In the genomic region with DNA sequence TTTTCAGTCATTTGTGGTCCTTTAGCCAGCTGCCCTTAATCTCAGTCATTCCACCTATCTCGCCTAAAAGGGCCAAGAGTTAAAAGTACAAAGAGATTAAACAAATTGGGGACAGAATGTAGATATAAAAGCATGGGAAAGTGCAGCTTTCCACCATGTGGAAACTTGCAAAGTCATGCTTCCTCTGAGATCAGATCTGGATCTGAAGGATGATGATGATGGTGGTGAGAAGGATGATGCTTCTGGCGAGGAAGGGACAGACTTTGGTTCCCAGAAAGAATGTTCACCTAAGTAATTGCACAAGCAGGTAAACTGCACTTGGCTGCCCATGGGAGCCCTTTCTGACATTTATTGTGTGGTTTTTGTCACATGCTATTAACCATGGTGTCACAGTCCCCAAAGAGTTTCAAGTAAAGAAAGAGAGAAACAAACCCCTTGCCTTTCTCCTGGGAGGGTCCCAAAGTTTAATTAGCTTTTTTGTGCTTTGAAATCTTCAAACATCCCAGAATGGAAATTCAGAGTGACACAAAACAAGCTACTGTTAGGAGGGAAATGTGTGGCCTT, we compare ENCODE assay signal across 17 cellular contexts. TPM values are rescaled to one million over a fixed set of nuclear protein-coding genes. Genes with fewer than 3 reads are reported as not detected.
DNase-seq lines count a peak whose midpoint lies in the region; ATAC-seq, FAIRE-seq and TF ChIP-seq lines count a peak whose summit lies in the region.
"Had no signal": no experiment of that assay in that cellular context is flagged by ENCODE, and none has a peak within 500 bp of the region (broad histone marks: within the 10 kb centered on the region; RNA-seq: fewer than 3 reads in every experiment).

No MANE protein-coding gene starts in this region.

- H3K4me2 ChIP-seq in astrocyte (ENCODE audit: low read length) (no peak overlapping the region), HepG2 (ENCODE audit: low read depth, low read length) (no peak overlapping the region)

- H2AFZ ChIP-seq in astrocyte (ENCODE audit: low read depth, low read length) (no peak overlapping the region), HepG2 (ENCODE audit: low read length) (no peak overlapping the region)

- CTCF ChIA-PET in activated CD8-positive, alpha-beta T cell treated with anti-CD3 and anti-CD28 coated beads, Interleukin-2, amount 10 ng/mL, durations not matched to agents 7 days and 5 days (lab: Charles Lee): interaction anchor here (1.5 kb wide), 1 partner anchor 11 kb away, joined by 7 read pairs; no protein-coding TSS in a partner anchor
- CTCF ChIA-PET in activated CD8-positive, alpha-beta T cell treated with anti-CD3 and anti-CD28 coated beads for 36 hours (lab: Charles Lee): interaction anchor here (2.7 kb wide), 1 partner anchor 11 kb away, joined by 11 read pairs; no protein-coding TSS in a partner anchor
- CTCF ChIA-PET in HepG2 (lab: Yijun Ruan, JAX; ENCODE audit: low intra/inter-chr PET ratio, low total read pairs): no interaction called here

- H3K9ac ChIP-seq in astrocyte (ENCODE audit: low read length): no peak overlapping the region
- H3K9ac ChIP-seq in HepG2 (ENCODE audit: insufficient read depth, low read depth, low read length): no peak overlapping the region

- no peaks in the 10 kb centered on the region for H3K27me3 Mint-ChIP-seq in activated CD8-positive, alpha-beta T cell treated with anti-CD3 and anti-CD28 coated beads, Interleukin-2, amount 10 ng/mL, durations not matched to agents 7 days and 5 days (ENCODE audit: low read depth)
- H3K27me3 Mint-ChIP-seq in activated CD8-positive, alpha-beta T cell treated with anti-CD3 and anti-CD28 coated beads for 36 hours: no peaks in the 10 kb centered on the region
- no peaks in the 10 kb centered on the region for H3K27me3 Mint-ChIP-seq in astrocyte (ENCODE audit: low read depth, unreplicated experiment)

- H3K36me3 Mint-ChIP-seq in activated CD8-positive, alpha-beta T cell treated with anti-CD3 and anti-CD28 coated beads, Interleukin-2, amount 10 ng/mL, durations not matched to agents 7 days and 5 days (ENCODE audit: low read depth): peaks cover 30% of the 10 kb centered on the region
- peaks cover 18% of the 10 kb centered on the region for H3K36me3 Mint-ChIP-seq in activated CD8-positive, alpha-beta T cell treated with anti-CD3 and anti-CD28 coated beads for 36 hours (ENCODE audit: low read depth)
- H3K36me3 Mint-ChIP-seq in astrocyte (ENCODE audit: low read depth, unreplicated experiment): peaks cover 25% of the 10 kb centered on the region

- intact Hi-C loops in activated CD8-positive, alpha-beta T cell treated with anti-CD3 and anti-CD28 coated beads for 36 hours (cut with micrococcal nuclease): no loop called here
- intact Hi-C loops in HepG2 (cut with micrococcal nuclease; ENCODE audit: unreplicated experiment): no loop called here
- intact Hi-C loops in stomach (cut with DNase I; ENCODE audit: low total_unique reads): no loop called here

- no peak for TF ChIP-seq POLR2A in HepG2 (IDR thresholded peaks at IDR 0.05; ENCODE audit: insufficient read depth in 1 of 2, low read depth in 2 of 2, low read length in 2 of 2)
- TF ChIP-seq POLR2A in stomach (IDR thresholded peaks at IDR 0.05): no peak

- in situ Hi-C loops in HepG2 (cut with HindIII; ENCODE audit: extremely low pct_ligation_motif_present, low pct_unique_long_range_greater_than_20kb): no loop called here

- no peaks in the 10 kb centered on the region for H3K9me3 ChIP-seq in astrocyte (ENCODE audit: insufficient read depth, low read depth, low read length)
- no peaks in the 10 kb centered on the region for H3K9me3 ChIP-seq in HepG2 (ENCODE audit: low read length)
- H3K9me3 ChIP-seq in stomach: no peaks in the 10 kb centered on the region
- H3K9me3 ChIP-seq: adrenal gland had no signal

- H3K4me1 ChIP-seq in astrocyte (ENCODE audit: insufficient read depth, low read length) (peaks cover 53% of the 10 kb centered on the region), HepG2 (ENCODE audit: insufficient read depth, low read length) (peaks cover 17% of the 10 kb centered on the region), stomach (peaks cover 11 to 84% (median 55%) of the 10 kb centered on the region in 4 donors)

- DNase-seq in activated CD8-positive, alpha-beta T cell treated with anti-CD3 and anti-CD28 coated beads, Interleukin-2, amount 10 ng/mL, durations not matched to agents 7 days and 5 days: peak; percentile 11
- no peak for DNase-seq in activated CD8-positive, alpha-beta T cell treated with anti-CD3 and anti-CD28 coated beads for 36 hours
- DNase-seq in astrocyte (ENCODE audit: low read depth) (no peak), HepG2 (ENCODE audit: low spot score) (no peak), stomach (no peak), NCI-H2171 treated with DMSO at 0.1 percent for 48 hours (lab: John Stamatoyannopoulos, UW) (no peak)
- DNase-seq: activated CD8-positive, alpha-beta memory T cell treated with anti-CD3 and anti-CD28 coated beads, Interleukin-2, amount 50 U/mL, for 4 hours; adrenal gland; foreskin fibroblast; KBM-7; NCI-H1417 treated with DMSO at 0.1 percent for 48 hours; NCI-H446 treated with DMSO at 0.1 percent for 48 hours; WERI-Rb-1 had no signal

- no peak for ATAC-seq in activated CD8-positive, alpha-beta T cell treated with anti-CD3 and anti-CD28 coated beads, Interleukin-2, amount 10 ng/mL, durations not matched to agents 7 days and 5 days
- ATAC-seq in activated CD8-positive, alpha-beta T cell treated with anti-CD3 and anti-CD28 coated beads for 36 hours: no peak
- no peak for ATAC-seq in HepG2
- ATAC-seq in HG03439 (IDR thresholded peaks at IDR 0.05; ENCODE audit: unreplicated experiment): no peak
- ATAC-seq in GM21737 (IDR thresholded peaks at IDR 0.05; ENCODE audit: unreplicated experiment): no peak

- no peak for FAIRE-seq in astrocyte (lab: Jason Lieb, UNC)
- no peak for FAIRE-seq in HepG2 (lab: Jason Lieb, UNC)
- FAIRE-seq: GM18507, H1 had no signal

- no peaks in the 10 kb centered on the region for H3K9me3 Mint-ChIP-seq in activated CD8-positive, alpha-beta T cell treated with anti-CD3 and anti-CD28 coated beads, Interleukin-2, amount 10 ng/mL, durations not matched to agents 7 days and 5 days (ENCODE audit: insufficient read depth)
- peaks cover 8% of the 10 kb centered on the region for H3K9me3 Mint-ChIP-seq in activated CD8-positive, alpha-beta T cell treated with anti-CD3 and anti-CD28 coated beads for 36 hours
- peaks cover 1% of the 10 kb centered on the region for H3K9me3 Mint-ChIP-seq in astrocyte (ENCODE audit: unreplicated experiment)

- H3K4me3 Mint-ChIP-seq in activated CD8-positive, alpha-beta T cell treated with anti-CD3 and anti-CD28 coated beads, Interleukin-2, amount 10 ng/mL, durations not matched to agents 7 days and 5 days: no peak overlapping the region
- no peak overlapping the region for H3K4me3 Mint-ChIP-seq in activated CD8-positive, alpha-beta T cell treated with anti-CD3 and anti-CD28 coated beads for 36 hours
- H3K4me3 Mint-ChIP-seq in astrocyte (ENCODE audit: unreplicated experiment): no peak overlapping the region

- no peak overlapping the region for H3K27ac ChIP-seq in astrocyte (ENCODE audit: low read depth, low read length)
- no peak overlapping the region for H3K27ac ChIP-seq in HepG2 (ENCODE audit: extremely low read length, insufficient read depth, low read length)
- peak overlapping the region in 4 of 5 donors; percentile 9 to 84 (median 78) for H3K27ac ChIP-seq in stomach
- H3K27ac ChIP-seq: WERI-Rb-1 had no signal

- peaks cover 99% of the 10 kb centered on the region for H4K20me1 ChIP-seq in astrocyte (ENCODE audit: insufficient read depth, low read length)
- H4K20me1 ChIP-seq in HepG2 (ENCODE audit: insufficient read depth, low read length): no peaks in the 10 kb centered on the region

- POLR2A ChIA-PET in activated CD8-positive, alpha-beta T cell treated with anti-CD3 and anti-CD28 coated beads, Interleukin-2, amount 10 ng/mL, durations not matched to agents 7 days and 5 days (lab: Charles Lee): interaction anchor here (1.2 kb wide), 1 partner anchor 11 kb away, joined by 3 read pairs; no protein-coding TSS in a partner anchor
- POLR2A ChIA-PET in activated CD8-positive, alpha-beta T cell treated with anti-CD3 and anti-CD28 coated beads for 36 hours (lab: Charles Lee): interaction anchor here (1.0 to 1.4 kb wide), 2 partner anchors 11 to 106 kb away, joined by 3 read pairs; no protein-coding TSS in a partner anchor
- POLR2A ChIA-PET in HepG2 (lab: Yijun Ruan, JAX): no interaction called here

- H3K4me3 ChIP-seq in astrocyte (ENCODE audit: insufficient read depth, low read depth, low read length) (no peak overlapping the region), HepG2 (replicated peaks in 1 of 3; ENCODE audit: insufficient read depth in 1 of 3, low read depth in 2 of 3, low read length in 3 of 3) (no peak overlapping the region), stomach (no peak overlapping the region)
- H3K4me3 ChIP-seq: adrenal gland had no signal

- H3K27ac Mint-ChIP-seq in activated CD8-positive, alpha-beta T cell treated with anti-CD3 and anti-CD28 coated beads, Interleukin-2, amount 10 ng/mL, durations not matched to agents 7 days and 5 days: no peak overlapping the region
- H3K27ac Mint-ChIP-seq in activated CD8-positive, alpha-beta T cell treated with anti-CD3 and anti-CD28 coated beads for 36 hours: no peak overlapping the region
- H3K27ac Mint-ChIP-seq in astrocyte (ENCODE audit: unreplicated experiment): peak overlapping the region; percentile 67

- peaks cover 100% of the 10 kb centered on the region for H3K79me2 ChIP-seq in astrocyte (ENCODE audit: insufficient read depth, low read length)
- no peaks in the 10 kb centered on the region for H3K79me2 ChIP-seq in HepG2 (ENCODE audit: insufficient read depth, low read length)

- WGBS in HepG2 (ENCODE audit: low lambda C conversion rate): 79% methylated on average over 2 of the region's 2 CpGs
- WGBS in stomach, 5 donors: 53 to 73% (median 73%) methylated on average over 2 of the region's 2 CpGs

- H3K4me1 Mint-ChIP-seq in activated CD8-positive, alpha-beta T cell treated with anti-CD3 and anti-CD28 coated beads, Interleukin-2, amount 10 ng/mL, durations not matched to agents 7 days and 5 days (ENCODE audit: low read depth): peaks cover 30% of the 10 kb centered on the region
- H3K4me1 Mint-ChIP-seq in activated CD8-positive, alpha-beta T cell treated with anti-CD3 and anti-CD28 coated beads for 36 hours (ENCODE audit: low read depth): peaks cover 64% of the 10 kb centered on the region
- peaks cover 82% of the 10 kb centered on the region for H3K4me1 Mint-ChIP-seq in astrocyte (ENCODE audit: low read depth, unreplicated experiment)

- no peak for TF ChIP-seq RAD21 in HepG2 (CRISPR knock-in tag; IDR thresholded peaks at IDR 0.05)

- no peak for TF ChIP-seq CTCF in activated CD8-positive, alpha-beta T cell treated with anti-CD3 and anti-CD28 coated beads for 36 hours (IDR thresholded peaks at IDR 0.05)
- TF ChIP-seq CTCF in astrocyte (IDR thresholded peaks at IDR 0.05; ENCODE audit: insufficient read depth, low read depth, low read length): no peak
- no peak for TF ChIP-seq CTCF in HepG2 (CRISPR knock-in tag; IDR thresholded peaks at IDR 0.05)
- no peak for TF ChIP-seq CTCF in stomach (IDR thresholded peaks at IDR 0.05)

- no TSS peak for BruUV-seq in HepG2 (replicated peaks; lab: Mats Ljungman, UMichigan)

- peaks cover 7% of the 10 kb centered on the region for H3K36me3 ChIP-seq in astrocyte (ENCODE audit: insufficient read depth, low read length)
- H3K36me3 ChIP-seq in HepG2 (replicated peaks in 1 of 2; ENCODE audit: control insufficient read depth in 1 of 2, insufficient read depth in 2 of 2, low read length in 2 of 2): no peaks in the 10 kb centered on the region
- no peaks in the 10 kb centered on the region for H3K36me3 ChIP-seq in stomach
- H3K36me3 ChIP-seq: adrenal gland, WERI-Rb-1 had no signal

- no peak for TF ChIP-seq EP300 in HepG2 (IDR thresholded peaks at IDR 0.05; ENCODE audit: low read depth in 2 of 2, low read length in 2 of 2)
- no peak for TF ChIP-seq EP300 in HepG2 (CRISPR knock-in tag; IDR thresholded peaks at IDR 0.05; ENCODE audit: borderline replicate concordance)
- TF ChIP-seq EP300 in stomach (IDR thresholded peaks at IDR 0.05): no peak

- H3K27me3 ChIP-seq in astrocyte (ENCODE audit: insufficient read depth, low read length): no peaks in the 10 kb centered on the region
- no peaks in the 10 kb centered on the region for H3K27me3 ChIP-seq in HepG2 (ENCODE audit: control insufficient read depth in 1 of 2, insufficient read depth in 2 of 2, low read length in 2 of 2)
- no peaks in the 10 kb centered on the region for H3K27me3 ChIP-seq in stomach
- H3K27me3 ChIP-seq: adrenal gland had no signal

RNA-seq across cellular contexts. Expression of gene KLF7, which starts 34.7 kb away (rescaled TPM):
- total RNA-seq in activated CD8-positive, alpha-beta T cell treated with anti-CD3 and anti-CD28 coated beads, Interleukin-2, amount 10 ng/mL, durations not matched to agents 7 days and 5 days: 10 to 100 TPM; 16.5 to 19.2 TPM
- 10 to 100 TPM in 1 of 2 experiments, 1 to 10 TPM in 1; 9.8 to 10.0 TPM for total RNA-seq in activated CD8-positive, alpha-beta T cell treated with anti-CD3 and anti-CD28 coated beads for 36 hours
- total RNA-seq in astrocyte (76.5 and 81.2 TPM in 2 replicates), HepG2 (2016; rRNA removed; fragmentation: Illumina TruSeq; extraction: Trizol) (1.9 and 2.6 TPM in 2 replicates), stomach (10 to 100 TPM in 3 of 5 donors, 1 to 10 TPM in 2; 5.2 to 33.0 (median 13.8) TPM)
- total RNA-seq in HepG2 (2016; cell fraction: cytosol; rRNA removed; fragmentation: Illumina TruSeq; extraction: Trizol; ENCODE audit: low read depth): 1.4 and 2.0 TPM in 2 replicates
- total RNA-seq in HepG2 (2016; cell fraction: insoluble cytoplasmic fraction; rRNA removed; fragmentation: Illumina TruSeq; extraction: Trizol): 2.4 and 3.0 TPM in 2 replicates
- total RNA-seq in HepG2 (2016; cell fraction: membrane; rRNA removed; fragmentation: Illumina TruSeq; extraction: Trizol): 0.93 and 1.1 TPM in 2 replicates
- 2.5 and 4.1 TPM in 2 replicates for total RNA-seq in HepG2 (2016; cell fraction: nucleus; rRNA removed; fragmentation: Illumina TruSeq; extraction: Trizol)
- polyA plus RNA-seq in HepG2 (2011; rRNA removed) (5.4 and 6.3 TPM in 2 replicates), stomach (1 to 10 TPM; 2.7 to 4.7 (median 3.1) TPM)
- polyA plus RNA-seq in HepG2 (2011; cell fraction: cytosol; rRNA removed): 4.0 and 4.2 TPM in 2 replicates
- 21.1 and 21.4 TPM in 2 replicates for polyA plus RNA-seq in HepG2 (2011; cell fraction: nucleus; rRNA removed)
- polyA plus RNA-seq in HepG2 (2012): 6.5 and 7.0 TPM in 2 replicates
- polyA plus RNA-seq in HepG2 (2016; cell fraction: cytosol; fragmentation: Illumina TruSeq; extraction: Trizol; ENCODE audit: low read depth): 0.11 and 0.31 TPM in 2 replicates
- polyA plus RNA-seq in HepG2 (2016; cell fraction: insoluble cytoplasmic fraction; fragmentation: Illumina TruSeq; extraction: Trizol; ENCODE audit: low read depth): 1.3 and 1.4 TPM in 2 replicates
- 0.61 and 1.3 TPM in 2 replicates for polyA plus RNA-seq in HepG2 (2016; cell fraction: membrane; fragmentation: Illumina TruSeq; extraction: Trizol; ENCODE audit: low read depth)
- polyA plus RNA-seq in HepG2 (2016; cell fraction: nucleus; fragmentation: Illumina TruSeq; extraction: Trizol; ENCODE audit: insufficient read depth, low read depth): 3.3 TPM in 2 replicates
- 7.1 and 25.2 TPM in 2 replicates for polyA minus RNA-seq in HepG2 (2011; rRNA and poly(A)+ RNA removed; ENCODE audit: low replicate concordance)
- polyA minus RNA-seq in HepG2 (2011; cell fraction: cytosol; rRNA and poly(A)+ RNA removed): 2.5 and 3.4 TPM in 2 replicates
- polyA minus RNA-seq in HepG2 (2011; cell fraction: nucleus; rRNA and poly(A)+ RNA removed): 18.7 and 20.8 TPM in 2 replicates

Comparison
In these comparisons a context has a peak if more than half of its experiments do, and no peak if none do; other contexts are left out.
1. H3K27ac ChIP-seq: peak in stomach (4 of 5); none in astrocyte (single experiment) and HepG2 (single experiment).